Comparison of ENCODE assay signal across 8 cellular contexts in the genomic region with DNA sequence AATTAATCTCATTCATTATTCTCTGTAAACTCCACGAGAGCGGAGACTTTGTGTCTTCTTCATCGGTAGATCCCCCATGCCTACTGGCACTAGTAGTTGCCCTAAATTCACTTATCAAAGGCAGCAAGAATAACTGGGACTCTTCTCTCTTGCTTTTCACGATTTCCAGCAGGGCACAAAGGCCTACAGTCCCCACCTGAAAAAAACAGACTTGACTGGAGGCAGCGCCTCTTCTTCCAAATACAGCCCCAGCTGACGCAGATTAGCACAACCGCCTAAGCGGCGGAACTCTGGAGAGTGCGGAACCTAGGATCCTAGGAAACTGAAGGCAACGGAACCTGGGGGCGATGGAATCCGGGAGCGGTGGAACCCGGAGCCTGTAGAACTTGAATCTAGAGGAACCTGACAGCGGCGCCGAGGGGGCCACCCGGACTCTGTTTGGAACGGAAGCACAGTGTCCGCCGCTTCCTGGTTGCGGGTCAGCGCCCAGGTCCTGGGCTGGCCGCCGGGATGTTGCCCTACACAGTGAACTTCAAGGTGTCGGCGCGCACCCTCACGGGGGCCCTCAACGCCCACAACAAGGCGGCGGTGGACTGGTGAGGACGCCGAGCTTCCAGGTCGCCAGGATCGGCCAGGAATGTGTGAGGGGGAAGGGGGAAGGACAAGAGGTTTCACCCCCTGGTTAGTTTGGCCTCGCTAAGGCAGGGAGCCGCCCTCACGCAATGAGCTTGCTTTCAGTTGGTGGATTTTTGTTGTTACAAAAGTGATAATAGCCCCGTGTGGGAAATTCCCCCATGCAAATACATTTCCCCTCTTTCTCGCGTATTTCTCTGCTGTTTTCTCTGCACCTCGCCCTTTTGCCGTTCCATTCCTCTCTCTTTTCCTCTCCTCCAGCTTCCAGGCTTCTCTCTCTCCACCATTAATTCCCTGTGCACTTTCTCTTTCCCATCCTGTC. TPM values are rescaled to one million over a fixed set of nuclear protein-coding genes. Genes with fewer than 3 reads are reported as not detected.
DNase-seq lines count a peak whose midpoint lies in the region; ATAC-seq, FAIRE-seq and TF ChIP-seq lines count a peak whose summit lies in the region.

A gene with protein sequence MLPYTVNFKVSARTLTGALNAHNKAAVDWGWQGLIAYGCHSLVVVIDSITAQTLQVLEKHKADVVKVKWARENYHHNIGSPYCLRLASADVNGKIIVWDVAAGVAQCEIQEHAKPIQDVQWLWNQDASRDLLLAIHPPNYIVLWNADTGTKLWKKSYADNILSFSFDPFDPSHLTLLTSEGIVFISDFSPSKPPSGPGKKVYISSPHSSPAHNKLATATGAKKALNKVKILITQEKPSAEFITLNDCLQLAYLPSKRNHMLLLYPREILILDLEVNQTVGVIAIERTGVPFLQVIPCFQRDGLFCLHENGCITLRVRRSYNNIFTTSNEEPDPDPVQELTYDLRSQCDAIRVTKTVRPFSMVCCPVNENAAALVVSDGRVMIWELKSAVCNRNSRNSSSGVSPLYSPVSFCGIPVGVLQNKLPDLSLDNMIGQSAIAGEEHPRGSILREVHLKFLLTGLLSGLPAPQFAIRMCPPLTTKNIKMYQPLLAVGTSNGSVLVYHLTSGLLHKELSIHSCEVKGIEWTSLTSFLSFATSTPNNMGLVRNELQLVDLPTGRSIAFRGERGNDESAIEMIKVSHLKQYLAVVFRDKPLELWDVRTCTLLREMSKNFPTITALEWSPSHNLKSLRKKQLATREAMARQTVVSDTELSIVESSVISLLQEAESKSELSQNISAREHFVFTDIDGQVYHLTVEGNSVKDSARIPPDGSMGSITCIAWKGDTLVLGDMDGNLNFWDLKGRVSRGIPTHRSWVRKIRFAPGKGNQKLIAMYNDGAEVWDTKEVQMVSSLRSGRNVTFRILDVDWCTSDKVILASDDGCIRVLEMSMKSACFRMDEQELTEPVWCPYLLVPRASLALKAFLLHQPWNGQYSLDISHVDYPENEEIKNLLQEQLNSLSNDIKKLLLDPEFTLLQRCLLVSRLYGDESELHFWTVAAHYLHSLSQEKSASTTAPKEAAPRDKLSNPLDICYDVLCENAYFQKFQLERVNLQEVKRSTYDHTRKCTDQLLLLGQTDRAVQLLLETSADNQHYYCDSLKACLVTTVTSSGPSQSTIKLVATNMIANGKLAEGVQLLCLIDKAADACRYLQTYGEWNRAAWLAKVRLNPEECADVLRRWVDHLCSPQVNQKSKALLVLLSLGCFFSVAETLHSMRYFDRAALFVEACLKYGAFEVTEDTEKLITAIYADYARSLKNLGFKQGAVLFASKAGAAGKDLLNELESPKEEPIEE (plus strand): TSS at position 452 of the 955 bp plus-strand sequence. CDS start 59 bp downstream, at position 511.

- H3K9me3 ChIP-seq in vagina: no peaks in the 10 kb centered on the region

- in situ Hi-C loops in astrocyte of the cerebellum (cut with HindIII; ENCODE audit: low sequenced_read_pairs): no loop called here

- peak within 1 kb of the TSS; percentile 12 for H3K9ac ChIP-seq in rectal smooth muscle tissue (ENCODE audit: low read length)

- intact Hi-C loops in vagina (cut with DNase I): no loop called here

- TF ChIP-seq CTCF in astrocyte of the cerebellum (IDR thresholded peaks at IDR 0.05; ENCODE audit: low read depth, low read length, missing control alignments) (no peak), vagina (IDR thresholded peaks at IDR 0.05) (no peak)

- peak; percentile 95 for ATAC-seq in HG02943 (IDR thresholded peaks at IDR 0.05; ENCODE audit: low read depth, unreplicated experiment)

- H3K4me3 ChIP-seq in astrocyte of the cerebellum (ENCODE audit: low read depth, low read length) (peak within 1 kb of the TSS; percentile 93), rectal smooth muscle tissue (ENCODE audit: low read length) (peak within 1 kb of the TSS; percentile 89), vagina (peak within 1 kb of the TSS; percentile 74 to 87)

- H3K36me3 ChIP-seq in rectal smooth muscle tissue (ENCODE audit: control insufficient read depth, insufficient read depth, low read length) (no peaks in the 10 kb centered on the region), vagina (peaks cover 0 to 5% of the 10 kb centered on the region in 2 donors)

- DNase-seq in GM18507 (ENCODE audit: extremely low spot score, insufficient read length, low read depth) (peak; percentile 52), NCI-H1930 (lab: John Stamatoyannopoulos, UW) (peak; percentile 62 to 76), T-helper 22 cell (ENCODE audit: low read depth) (peak; percentile 36), astrocyte of the cerebellum (ENCODE audit: low read depth) (peak; percentile 85), hepatic stellate cell (ENCODE audit: low spot score) (peak; percentile 81), vagina (ENCODE audit: extremely low spot score in 2 of 2) (no peak)

- peak; percentile 83 for FAIRE-seq in GM18507 (lab: Jason Lieb, UNC)

- peak within 1 kb of the TSS; percentile 81 for H3K27ac ChIP-seq in rectal smooth muscle tissue (ENCODE audit: low read depth, low read length)
- H3K27ac ChIP-seq in vagina: peak within 1 kb of the TSS; percentile 79

- no peak for TF ChIP-seq POLR2A in vagina (IDR thresholded peaks at IDR 0.05)

- H3K4me1 ChIP-seq in rectal smooth muscle tissue (ENCODE audit: control insufficient read depth, insufficient read depth, low read length): peaks cover 4% of the 10 kb centered on the region
- peaks cover 19% of the 10 kb centered on the region for H3K4me1 ChIP-seq in vagina

- no peaks in the 10 kb centered on the region for H3K27me3 ChIP-seq in rectal smooth muscle tissue (ENCODE audit: control insufficient read depth, insufficient read depth, low read length)
- no peaks in the 10 kb centered on the region for H3K27me3 ChIP-seq in vagina

RNA-seq across cellular contexts. Expression of the gene that starts here (rescaled TPM):
- total RNA-seq in vagina: 60.6 TPM

Comparison
In these comparisons a context has a peak if more than half of its experiments do, and no peak if none do; other contexts are left out.
1. DNase-seq: peak in GM18507 (single experiment), NCI-H1930 (2 of 2), T-helper 22 cell (single experiment), astrocyte of the cerebellum (single experiment) and hepatic stellate cell (single experiment); none in vagina (0 of 2).
2. Peak in every context shown above with its lines, with median percentiles within 50 percentile points of each other: H3K4me3 ChIP-seq.